8 cellular contexts compared by ENCODE assay signal in the genomic region with DNA sequence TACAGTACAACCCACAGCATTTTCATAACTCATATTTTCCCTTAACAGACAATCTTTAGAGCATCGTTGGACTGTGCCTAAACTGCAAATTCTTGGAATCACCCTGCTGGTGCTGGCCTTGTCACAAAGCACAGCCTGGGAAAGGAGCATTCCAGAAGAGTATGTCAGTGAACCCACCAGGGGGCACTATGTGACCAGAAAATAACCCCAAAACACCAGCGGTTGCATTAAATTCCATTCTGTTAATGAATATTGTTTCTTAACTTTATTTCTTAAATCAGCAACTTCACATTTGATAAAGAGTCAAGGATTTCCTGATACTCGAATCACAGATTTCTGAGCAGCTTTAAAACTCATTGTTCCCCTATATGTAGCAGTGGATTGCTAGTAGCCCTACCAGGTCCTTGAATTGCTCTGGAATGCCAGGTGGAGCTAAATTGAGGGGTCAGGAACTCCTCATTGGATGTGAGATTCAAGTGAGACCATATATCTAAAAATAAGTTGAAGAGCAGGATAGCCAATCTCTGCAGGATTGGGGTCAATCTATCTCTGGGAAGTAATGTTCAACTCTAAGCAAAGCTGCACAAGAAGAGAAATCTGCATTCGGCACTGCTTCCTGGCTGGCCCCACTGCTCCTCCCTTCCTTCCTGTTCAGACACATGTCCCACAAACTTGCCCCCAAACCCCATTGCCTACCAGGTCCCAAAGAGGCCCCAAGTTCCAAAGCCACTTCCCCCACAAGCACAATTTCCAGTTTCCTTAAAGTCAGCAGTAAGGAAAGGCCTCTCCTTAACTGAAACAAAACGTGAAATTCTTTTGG. TPM values are rescaled to one million over a fixed set of nuclear protein-coding genes. Genes with fewer than 3 reads are reported as not detected.
DNase-seq lines count a peak whose midpoint lies in the region; ATAC-seq and TF ChIP-seq lines count a peak whose summit lies in the region.

No MANE protein-coding gene starts in this region.

- peak; percentile 82 to 93 (median 86) for TF ChIP-seq CTCF in vagina (IDR thresholded peaks at IDR 0.05)

- peaks cover 6% of the 10 kb centered on the region for H3K27me3 Mint-ChIP-seq in activated naive CD4-positive, alpha-beta T cell treated with anti-CD3 and anti-CD28 coated beads, Interleukin-2, amount 10 ng/mL, durations not matched to agents 7 days and 5 days

- DNase-seq in ELF-1 (ENCODE audit: low read depth, low spot score) (peak; percentile 81), LHCN-M2 (ENCODE audit: low read depth) (peak; percentile 52), SK-N-DZ (ENCODE audit: low spot score) (peak; percentile 57), germinal center (ENCODE audit: low spot score) (peak; percentile 46), pons (ENCODE audit: low spot score) (peak; percentile 93), vagina (ENCODE audit: extremely low spot score in 2 of 2) (no peak)
- peak; percentile 76 for DNase-seq in activated naive CD4-positive, alpha-beta T cell treated with anti-CD3 and anti-CD28 coated beads, Interleukin-2, amount 10 ng/mL, durations not matched to agents 7 days and 5 days

- H3K36me3 ChIP-seq in vagina, result no peaks in the 10 kb centered on the region

- no peak overlapping the region for H3K27ac ChIP-seq in vagina

- H3K36me3 Mint-ChIP-seq in activated naive CD4-positive, alpha-beta T cell treated with anti-CD3 and anti-CD28 coated beads, Interleukin-2, amount 10 ng/mL, durations not matched to agents 7 days and 5 days, result no peaks in the 10 kb centered on the region

- peak overlapping the region; percentile 76 for H3K27ac Mint-ChIP-seq in activated naive CD4-positive, alpha-beta T cell treated with anti-CD3 and anti-CD28 coated beads, Interleukin-2, amount 10 ng/mL, durations not matched to agents 7 days and 5 days

- CTCF ChIA-PET in activated naive CD4-positive, alpha-beta T cell treated with anti-CD3 and anti-CD28 coated beads, Interleukin-2, amount 10 ng/mL, durations not matched to agents 7 days and 5 days (lab: Charles Lee), result interaction anchor here (0.6 to 9.9 kb wide), 20 partner anchors 13 to 738 kb away, joined by 3 to 152 read pairs (median 4); a partner anchor contains a TSS

- no peaks in the 10 kb centered on the region for H3K9me3 ChIP-seq in vagina

- no peaks in the 10 kb centered on the region for H3K9me3 Mint-ChIP-seq in activated naive CD4-positive, alpha-beta T cell treated with anti-CD3 and anti-CD28 coated beads, Interleukin-2, amount 10 ng/mL, durations not matched to agents 7 days and 5 days

- H3K4me3 ChIP-seq in vagina, result no peak overlapping the region

- TF ChIP-seq POLR2A in vagina (IDR thresholded peaks at IDR 0.05), result no peak

- H3K4me3 Mint-ChIP-seq in activated naive CD4-positive, alpha-beta T cell treated with anti-CD3 and anti-CD28 coated beads, Interleukin-2, amount 10 ng/mL, durations not matched to agents 7 days and 5 days, result peak overlapping the region; percentile 43

- intact Hi-C loops in vagina (cut with DNase I), result loop anchor here (10.0 kb wide), 1 partner anchor 227 kb away; no protein-coding TSS in a partner anchor

- H3K27me3 ChIP-seq in vagina, result no peaks in the 10 kb centered on the region

- H3K4me1 Mint-ChIP-seq in activated naive CD4-positive, alpha-beta T cell treated with anti-CD3 and anti-CD28 coated beads, Interleukin-2, amount 10 ng/mL, durations not matched to agents 7 days and 5 days, result peaks cover 32% of the 10 kb centered on the region

- no peak for ATAC-seq in GM18519 (IDR thresholded peaks at IDR 0.05; ENCODE audit: low FRiP score, unreplicated experiment)

- H3K4me1 ChIP-seq in vagina, result peaks cover 11% of the 10 kb centered on the region

RNA-seq across cellular contexts. Expression of a gene that starts 12.7 kb away (rescaled TPM):
- total RNA-seq in LHCN-M2 (2014; rRNA removed) (14.3 and 17.1 TPM in 2 replicates), vagina (16.5 TPM)
- 15.9 TPM for polyA plus RNA-seq in LHCN-M2 (2012)
- polyA plus RNA-seq in SK-N-DZ (2014; cell fraction: cytosol; rRNA removed), result 27.8 and 30.4 TPM in 2 replicates
- polyA plus RNA-seq in SK-N-DZ (2014; cell fraction: nucleus; rRNA removed), result 18.3 and 22.9 TPM in 2 replicates

Comparison
In these comparisons a context has a peak if more than half of its experiments do, and no peak if none do; other contexts are left out.
1. DNase-seq: peak in ELF-1 (single experiment), LHCN-M2 (single experiment), SK-N-DZ (single experiment), activated naive CD4-positive, alpha-beta T cell treated with anti-CD3 and anti-CD28 coated beads, Interleukin-2, amount 10 ng/mL, durations not matched to agents 7 days and 5 days (single experiment), germinal center (single experiment) and pons (single experiment); none in vagina (0 of 2).